ENCODE assay signal across 37 cellular contexts in the genomic region with DNA sequence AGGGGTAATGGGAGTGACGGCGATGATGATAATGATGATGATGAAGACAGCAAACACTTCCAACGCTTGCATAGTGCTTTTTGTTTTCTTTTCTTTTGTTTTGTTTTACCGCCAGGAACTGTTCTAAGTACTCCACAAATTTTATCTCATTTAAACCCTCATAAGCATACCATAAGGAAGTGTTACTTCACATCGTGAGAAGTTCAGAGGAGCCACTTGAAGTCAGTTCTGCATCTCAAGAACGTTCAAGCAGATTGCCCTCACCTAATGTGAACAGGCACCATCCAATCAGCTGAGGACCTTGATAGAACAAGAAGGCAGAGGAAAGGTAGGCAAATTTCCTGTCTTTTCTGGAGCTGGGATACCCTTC.
"Had no signal": no experiment of that assay in that cellular context is flagged by ENCODE, and none has a peak within 500 bp of the region (broad histone marks: within the 10 kb centered on the region; RNA-seq: fewer than 3 reads in every experiment).

No MANE protein-coding gene starts in this region.

- H3K27me3 Mint-ChIP-seq: activated CD8-positive, alpha-beta T cell treated with anti-CD3 and anti-CD28 coated beads for 36 hours; activated naive CD8-positive, alpha-beta T cell; activated T-cell treated with anti-CD3 and anti-CD28 coated beads, Interleukin-2, amount 50 U/mL, for 24 hours had no signal

- H3K4me2 ChIP-seq: KMS-11 had no signal

- FAIRE-seq: bronchial epithelial cell had no signal

- H3K4me1 ChIP-seq: Peyer's patch, SJSA1 had no signal

- H3K36me3 Mint-ChIP-seq: activated naive CD4-positive, alpha-beta T cell treated with anti-CD3 and anti-CD28 coated beads, Interleukin-2, amount 10 ng/mL, durations not matched to agents 7 days and 5 days; activated naive CD8-positive, alpha-beta T cell; brain had no signal

- H3K36me3 ChIP-seq: Peyer's patch, SJSA1, WERI-Rb-1 had no signal

- H3K4me3 Mint-ChIP-seq: activated CD8-positive, alpha-beta T cell treated with anti-CD3 and anti-CD28 coated beads for 36 hours; activated naive CD4-positive, alpha-beta T cell treated with anti-CD3 and anti-CD28 coated beads, Interleukin-2, amount 10 ng/mL, durations not matched to agents 7 days and 5 days; activated naive CD8-positive, alpha-beta T cell; activated naive CD8-positive, alpha-beta T cell treated with anti-CD3 and anti-CD28 coated beads, Interleukin-2, amount 50 U/mL, for 24 hours; activated T-cell treated with anti-CD3 and anti-CD28 coated beads, Interleukin-2, amount 50 U/mL, for 24 hours; activated T-helper 1 cell treated with anti-CD3 and anti-CD28 coated beads, Interleukin-12 subunit alpha, Interleukin-12 subunit beta, Interleukin-2, Interleukin-4 antibody, amounts not matched to agents 30 ng/mL and 10 ng/mL and 1 ng/mL, durations not matched to agents 14 hours and 24 hours and 36 hours; brain had no signal

- H3K9ac ChIP-seq: KMS-11 had no signal

- H3K4me3 ChIP-seq: Peyer's patch, SJSA1 had no signal

- H3K27ac ChIP-seq: KMS-11, Peyer's patch, SJSA1, WERI-Rb-1 had no signal

- H3K9me3 Mint-ChIP-seq: activated CD8-positive, alpha-beta T cell treated with anti-CD3 and anti-CD28 coated beads for 36 hours; activated naive CD4-positive, alpha-beta T cell treated with anti-CD3 and anti-CD28 coated beads, Interleukin-2, amount 10 ng/mL, durations not matched to agents 7 days and 5 days; activated naive CD8-positive, alpha-beta T cell treated with anti-CD3 and anti-CD28 coated beads, Interleukin-2, amount 50 U/mL, for 24 hours; activated T-cell treated with anti-CD3 and anti-CD28 coated beads, Interleukin-2, amount 50 U/mL, for 24 hours; activated T-helper 1 cell treated with anti-CD3 and anti-CD28 coated beads, Interleukin-12 subunit alpha, Interleukin-12 subunit beta, Interleukin-2, Interleukin-4 antibody, amounts not matched to agents 30 ng/mL and 10 ng/mL and 1 ng/mL, durations not matched to agents 14 hours and 24 hours and 36 hours had no signal

- DNase-seq: activated CD4-positive, alpha-beta T cell treated with anti-CD3 and anti-CD28 coated beads for 1 hour; activated CD4-positive, alpha-beta T cell treated with anti-CD3 and anti-CD28 coated beads for 48 hours; activated CD4-positive, CD25-positive, alpha-beta regulatory T cell; activated CD8-positive, alpha-beta T cell treated with anti-CD3 and anti-CD28 coated beads for 36 hours; activated naive CD4-positive, alpha-beta T cell treated with anti-CD3 and anti-CD28 coated beads, Interleukin-2, amount 10 ng/mL, durations not matched to agents 7 days and 5 days; activated naive CD8-positive, alpha-beta T cell treated with anti-CD3 and anti-CD28 coated beads, Interleukin-2, amount 50 U/mL, for 24 hours; activated T-cell treated with anti-CD3 and anti-CD28 coated beads, Interleukin-2, amount 50 U/mL, for 24 hours; anterior cingulate cortex; caudate nucleus; cerebellar nuclear complex; MM.1S; NCI-H1092 treated with DMSO at 0.1 percent for 48 hours; NCI-H1417; NCI-H146; NCI-H187; NCI-H2029 treated with DMSO at 0.1 percent for 48 hours; NCI-H2107; NCI-H2171; NCI-H510A; NCI-H526; NCI-H748 treated with DMSO at 0.1 percent for 48 hours; NK-92 treated with Interleukin-12 subunit alpha and Interleukin-12 subunit beta, amount 100 ng/mL, for 24 hours; PC-3; RPMI8226; SHP77 treated with DMSO at 0.1 percent for 48 hours; SW 1271; T-helper 1 cell; T-helper 2 cell; T-helper 9 cell; WERI-Rb-1 had no signal

- ATAC-seq: activated CD8-positive, alpha-beta T cell treated with anti-CD3 and anti-CD28 coated beads for 36 hours; activated naive CD8-positive, alpha-beta T cell treated with anti-CD3 and anti-CD28 coated beads, Interleukin-2, amount 50 U/mL, for 24 hours; PC-3 had no signal

- H3K4me1 Mint-ChIP-seq: activated naive CD4-positive, alpha-beta T cell treated with anti-CD3 and anti-CD28 coated beads, Interleukin-2, amount 10 ng/mL, durations not matched to agents 7 days and 5 days; activated naive CD8-positive, alpha-beta T cell treated with anti-CD3 and anti-CD28 coated beads, Interleukin-2, amount 50 U/mL, for 24 hours had no signal

- H3K9me3 ChIP-seq: Peyer's patch, SJSA1 had no signal

- H3K27ac Mint-ChIP-seq: activated CD8-positive, alpha-beta T cell treated with anti-CD3 and anti-CD28 coated beads for 36 hours; activated naive CD4-positive, alpha-beta T cell treated with anti-CD3 and anti-CD28 coated beads, Interleukin-2, amount 10 ng/mL, durations not matched to agents 7 days and 5 days; activated naive CD8-positive, alpha-beta T cell; activated naive CD8-positive, alpha-beta T cell treated with anti-CD3 and anti-CD28 coated beads, Interleukin-2, amount 50 U/mL, for 24 hours; activated T-cell treated with anti-CD3 and anti-CD28 coated beads, Interleukin-2, amount 50 U/mL, for 24 hours; activated T-helper 1 cell treated with anti-CD3 and anti-CD28 coated beads, Interleukin-12 subunit alpha, Interleukin-12 subunit beta, Interleukin-2, Interleukin-4 antibody, amounts not matched to agents 30 ng/mL and 10 ng/mL and 1 ng/mL, durations not matched to agents 14 hours and 24 hours and 36 hours; brain had no signal

- H3K27me3 ChIP-seq: Peyer's patch, SJSA1 had no signal
